In the genomic region with DNA sequence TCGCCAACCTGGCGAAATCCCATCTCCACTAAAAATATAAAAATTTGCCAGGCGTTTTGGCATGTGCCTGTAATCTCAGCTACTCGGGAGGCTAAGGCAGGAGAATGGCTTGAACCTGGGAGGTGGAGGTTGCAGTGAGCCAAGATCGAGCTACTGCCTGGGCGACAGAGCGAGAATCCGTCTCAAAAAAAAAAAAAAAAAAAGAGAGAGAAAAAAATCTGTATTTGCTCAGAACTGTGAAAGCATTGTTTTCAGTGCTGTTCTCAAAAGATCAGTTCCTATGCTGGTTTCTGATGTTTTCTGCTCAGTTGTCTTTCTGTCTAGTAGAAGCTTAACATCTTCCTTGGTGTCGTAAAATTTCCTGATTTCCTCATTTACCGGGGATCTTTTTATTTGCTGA, we compare ENCODE assay signal across 8 cellular contexts. TPM values are rescaled to one million over a fixed set of nuclear protein-coding genes. Genes with fewer than 3 reads are reported as not detected.
DNase-seq lines count a peak whose midpoint lies in the region; TF ChIP-seq lines count a peak whose summit lies in the region.
"Had no signal": no experiment of that assay in that cellular context is flagged by ENCODE, and none has a peak within 500 bp of the region (broad histone marks: within the 10 kb centered on the region; RNA-seq: fewer than 3 reads in every experiment).

No MANE protein-coding gene starts in this region.

- no peaks in the 10 kb centered on the region for H3K27me3 Mint-ChIP-seq in T-helper 1 cell treated with Interleukin-12 subunit alpha and Interleukin-12 subunit beta and Interleukin-4 antibody, amounts not matched to agents 30 μg/mL and 1 μg/mL, for 36 hours (ENCODE audit: low read depth)

- no peak for TF ChIP-seq CTCF in cardiac fibroblast (IDR thresholded peaks at IDR 0.05; ENCODE audit: low read depth, low read length)

- H3K9me3 Mint-ChIP-seq in T-helper 1 cell treated with Interleukin-12 subunit alpha and Interleukin-12 subunit beta and Interleukin-4 antibody, amounts not matched to agents 30 μg/mL and 1 μg/mL, for 36 hours: no peaks in the 10 kb centered on the region

- H3K4me3 ChIP-seq in cardiac fibroblast (replicated peaks in 1 of 2; ENCODE audit: low read depth in 2 of 2, low read length in 2 of 2) (peak overlapping the region; percentile 48 to 59), skeletal muscle satellite cell (ENCODE audit: low read length) (peak overlapping the region; percentile 71)

- H3K36me3 Mint-ChIP-seq in T-helper 1 cell treated with Interleukin-12 subunit alpha and Interleukin-12 subunit beta and Interleukin-4 antibody, amounts not matched to agents 30 μg/mL and 1 μg/mL, for 36 hours (ENCODE audit: low read depth): peaks cover 36% of the 10 kb centered on the region

- H3K27ac Mint-ChIP-seq in T-helper 1 cell treated with Interleukin-12 subunit alpha and Interleukin-12 subunit beta and Interleukin-4 antibody, amounts not matched to agents 30 μg/mL and 1 μg/mL, for 36 hours: peak overlapping the region; percentile 82

- peak overlapping the region; percentile 99 for H3K4me2 ChIP-seq in skeletal muscle satellite cell (ENCODE audit: low read length)

- peaks cover 22% of the 10 kb centered on the region for H3K36me3 ChIP-seq in skeletal muscle satellite cell (ENCODE audit: insufficient read depth, low read length)

- peaks cover 56% of the 10 kb centered on the region for H3K4me1 Mint-ChIP-seq in T-helper 1 cell treated with Interleukin-12 subunit alpha and Interleukin-12 subunit beta and Interleukin-4 antibody, amounts not matched to agents 30 μg/mL and 1 μg/mL, for 36 hours (ENCODE audit: low read depth)

- peak overlapping the region; percentile 98 for H3K4me3 Mint-ChIP-seq in T-helper 1 cell treated with Interleukin-12 subunit alpha and Interleukin-12 subunit beta and Interleukin-4 antibody, amounts not matched to agents 30 μg/mL and 1 μg/mL, for 36 hours

- no peaks in the 10 kb centered on the region for H3K9me3 ChIP-seq in skeletal muscle satellite cell (replicated peaks; ENCODE audit: low read length)

- no peaks in the 10 kb centered on the region for H3K27me3 ChIP-seq in skeletal muscle satellite cell (ENCODE audit: control insufficient read depth, insufficient read depth, low read length)

- peaks cover 54% of the 10 kb centered on the region for H3K4me1 ChIP-seq in skeletal muscle satellite cell (ENCODE audit: control insufficient read depth, insufficient read depth, low read length)

- no peak for DNase-seq in T-helper 1 cell
- no peak for DNase-seq in cardiac fibroblast (ENCODE audit: low read depth in 2 of 2)
- DNase-seq in NCI-H2196 (lab: John Stamatoyannopoulos, UW; ENCODE audit: unreplicated experiment): no peak
- DNase-seq in NCI-H2081 (lab: John Stamatoyannopoulos, UW): no peak
- DNase-seq: kidney glomerular epithelial cell, WERI-Rb-1 had no signal

- peak overlapping the region; percentile 94 for H3K9ac ChIP-seq in skeletal muscle satellite cell (ENCODE audit: low read depth, low read length)

RNA-seq across cellular contexts. Expression of a gene that starts 2.5 kb away (rescaled TPM):
- total RNA-seq in skeletal muscle satellite cell (2012; rRNA removed): 25.3 and 25.8 TPM in 2 replicates

RNA-seq across cellular contexts. Expression of a gene that starts 3.0 kb away (rescaled TPM):
- 32.4 and 40.4 TPM in 2 replicates for total RNA-seq in skeletal muscle satellite cell (2012; rRNA removed)

RNA-seq across cellular contexts. Expression of a gene that starts 9.9 kb away (rescaled TPM):
- total RNA-seq in skeletal muscle satellite cell (2012; rRNA removed): 0.76 and 1.1 TPM in 2 replicates

RNA-seq across cellular contexts. Expression of a gene that starts 17.0 kb away (rescaled TPM):
- total RNA-seq in skeletal muscle satellite cell (2012; rRNA removed): 2.3 and 9.4 TPM in 2 replicates

RNA-seq across cellular contexts. Expression of a gene that starts 42.8 kb away (rescaled TPM):
- not detected in 2 replicates for total RNA-seq in skeletal muscle satellite cell (2012; rRNA removed)
